In the genomic region with DNA sequence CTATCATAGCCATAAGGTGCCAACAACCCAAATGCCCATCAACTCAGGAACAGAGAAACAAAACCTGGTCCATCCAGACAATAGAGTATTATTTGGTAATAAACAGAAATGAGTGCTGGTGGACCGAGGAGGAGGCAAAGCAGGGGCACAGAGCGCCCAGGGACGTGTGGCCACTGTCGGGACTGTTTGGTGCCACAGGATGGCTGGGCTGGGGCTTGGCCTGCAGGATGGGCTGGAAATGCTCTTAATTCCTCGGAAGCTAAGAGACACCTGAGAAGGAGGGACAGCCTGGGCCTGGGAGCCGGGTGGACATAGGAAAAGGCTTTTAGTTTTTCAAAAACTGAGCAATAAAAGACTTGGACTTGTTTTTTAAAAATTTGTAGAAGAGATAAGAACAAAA, we compare ENCODE assay signal across 15 cellular contexts.
"Had no signal": no experiment of that assay in that cellular context is flagged by ENCODE, and none has a peak within 500 bp of the region (broad histone marks: within the 10 kb centered on the region; RNA-seq: fewer than 3 reads in every experiment).

No MANE protein-coding gene starts in this region.

- H3K9me3 ChIP-seq: adrenal gland, esophagus squamous epithelium, testis had no signal

- H3K27me3 Mint-ChIP-seq: progenitor cell of endocrine pancreas had no signal

- H3K4me3 Mint-ChIP-seq: activated CD8-positive, alpha-beta T cell treated with anti-CD3 and anti-CD28 coated beads, Interleukin-2, amount 10 ng/mL, durations not matched to agents 7 days and 5 days; activated naive CD4-positive, alpha-beta T cell treated with anti-CD3 and anti-CD28 coated beads, Interleukin-2, amount 50 U/mL, for 24 hours; activated T-helper 1 cell treated with anti-CD3 and anti-CD28 coated beads, Interleukin-12 subunit alpha, Interleukin-12 subunit beta, Interleukin-2, Interleukin-4 antibody, amounts not matched to agents 30 ng/mL and 10 ng/mL and 1 ng/mL, durations not matched to agents 14 hours and 24 hours and 36 hours; naive thymus-derived CD8-positive, alpha-beta T cell; T-helper 17 cell had no signal

- DNase-seq: activated CD4-positive, alpha-beta T cell treated with anti-CD3 and anti-CD28 coated beads for 4 hours; activated CD8-positive, alpha-beta T cell treated with anti-CD3 and anti-CD28 coated beads, Interleukin-2, amount 10 ng/mL, durations not matched to agents 7 days and 5 days; effector CD4-positive, alpha-beta T cell; esophagus squamous epithelium; T-helper 17 cell; testis had no signal

- H3K27ac Mint-ChIP-seq: activated CD8-positive, alpha-beta T cell treated with anti-CD3 and anti-CD28 coated beads, Interleukin-2, amount 10 ng/mL, durations not matched to agents 7 days and 5 days; activated naive CD4-positive, alpha-beta T cell treated with anti-CD3 and anti-CD28 coated beads, Interleukin-2, amount 50 U/mL, for 24 hours; activated T-helper 1 cell treated with anti-CD3 and anti-CD28 coated beads, Interleukin-12 subunit alpha, Interleukin-12 subunit beta, Interleukin-2, Interleukin-4 antibody, amounts not matched to agents 30 ng/mL and 10 ng/mL and 1 ng/mL, durations not matched to agents 14 hours and 24 hours and 36 hours; naive thymus-derived CD8-positive, alpha-beta T cell; progenitor cell of endocrine pancreas had no signal

- H3K36me3 ChIP-seq: adrenal gland, cardiac muscle cell, esophagus squamous epithelium, stomach, WERI-Rb-1 had no signal

- H3K4me3 ChIP-seq: adrenal gland, cardiac muscle cell, esophagus squamous epithelium, stomach, testis had no signal

- H3K27ac ChIP-seq: adrenal gland, cardiac muscle cell, esophagus squamous epithelium, stomach, testis, WERI-Rb-1 had no signal

- H3K4me1 ChIP-seq: adrenal gland, testis had no signal

- H3K27me3 ChIP-seq: adrenal gland, cardiac muscle cell, esophagus squamous epithelium, stomach, testis had no signal

- ATAC-seq: activated CD8-positive, alpha-beta T cell treated with anti-CD3 and anti-CD28 coated beads, Interleukin-2, amount 10 ng/mL, durations not matched to agents 7 days and 5 days; naive thymus-derived CD8-positive, alpha-beta T cell; right cardiac atrium; T-helper 17 cell had no signal

- H3K4me1 Mint-ChIP-seq: activated naive CD4-positive, alpha-beta T cell treated with anti-CD3 and anti-CD28 coated beads, Interleukin-2, amount 50 U/mL, for 24 hours; T-helper 17 cell had no signal
